Comparison of ENCODE assay signal across 1 cellular context in the genomic region with DNA sequence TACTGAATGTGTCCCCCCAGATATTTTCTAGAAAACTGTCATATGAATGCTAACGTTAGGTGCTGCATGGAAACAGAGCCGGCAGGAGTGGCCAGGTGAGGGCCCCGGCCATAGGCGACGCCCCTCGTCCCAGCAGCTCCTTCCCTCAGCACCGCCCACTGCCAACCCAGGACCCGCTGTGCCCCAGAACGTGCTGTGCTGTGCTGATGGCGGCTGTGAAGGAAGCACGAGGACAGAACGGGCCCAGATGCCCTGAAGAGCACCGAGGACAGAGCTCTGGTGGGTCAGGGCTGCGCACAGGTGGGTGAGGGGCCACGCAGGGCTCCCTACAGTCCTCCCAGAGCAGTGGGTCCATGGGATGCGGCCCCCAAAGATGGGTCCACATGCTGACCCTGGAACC.
TF ChIP-seq lines count a peak whose summit lies in the region.

No MANE protein-coding gene starts in this region.

TF ChIP-seq in H1, 55 proteins besides CTCF, POLR2A, EP300 and RAD21:
- TF ChIP-seq, protein P1, sequence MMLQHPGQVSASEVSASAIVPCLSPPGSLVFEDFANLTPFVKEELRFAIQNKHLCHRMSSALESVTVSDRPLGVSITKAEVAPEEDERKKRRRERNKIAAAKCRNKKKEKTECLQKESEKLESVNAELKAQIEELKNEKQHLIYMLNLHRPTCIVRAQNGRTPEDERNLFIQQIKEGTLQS (IDR thresholded peaks at IDR 0.05; ENCODE audit: insufficient read depth, low read depth, low read length), result no peak
- TF ChIP-seq SIRT6 (IDR thresholded peaks at IDR 0.05; ENCODE audit: low read length), result no peak
- TF ChIP-seq, protein P2, sequence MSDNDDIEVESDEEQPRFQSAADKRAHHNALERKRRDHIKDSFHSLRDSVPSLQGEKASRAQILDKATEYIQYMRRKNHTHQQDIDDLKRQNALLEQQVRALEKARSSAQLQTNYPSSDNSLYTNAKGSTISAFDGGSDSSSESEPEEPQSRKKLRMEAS (IDR thresholded peaks at IDR 0.05), result no peak
- TF ChIP-seq EGR1 (IDR thresholded peaks at IDR 0.05; ENCODE audit: borderline replicate concordance, low read depth, low read length), result no peak
- TF ChIP-seq KDM4A (IDR thresholded peaks at IDR 0.05; ENCODE audit: low read depth, low read length, severe bottlenecking), result no peak
- no peak for TF ChIP-seq CREB1 (IDR thresholded peaks at IDR 0.05)
- no peak for TF ChIP-seq CBX5 (IDR thresholded peaks at IDR 0.05; ENCODE audit: low read depth, low read length)
- TF ChIP-seq MAFK (IDR thresholded peaks at IDR 0.05; ENCODE audit: low read depth, low read length), result no peak
- TF ChIP-seq HDAC6 (IDR thresholded peaks at IDR 0.05; ENCODE audit: low read depth, low read length), result no peak
- TF ChIP-seq SP4 (IDR thresholded peaks at IDR 0.05; ENCODE audit: low read length), result no peak
- no peak for TF ChIP-seq NANOG (IDR thresholded peaks at IDR 0.05; ENCODE audit: insufficient read depth, low read depth, low read length, poor library complexity, severe bottlenecking)
- TF ChIP-seq, protein P3, sequence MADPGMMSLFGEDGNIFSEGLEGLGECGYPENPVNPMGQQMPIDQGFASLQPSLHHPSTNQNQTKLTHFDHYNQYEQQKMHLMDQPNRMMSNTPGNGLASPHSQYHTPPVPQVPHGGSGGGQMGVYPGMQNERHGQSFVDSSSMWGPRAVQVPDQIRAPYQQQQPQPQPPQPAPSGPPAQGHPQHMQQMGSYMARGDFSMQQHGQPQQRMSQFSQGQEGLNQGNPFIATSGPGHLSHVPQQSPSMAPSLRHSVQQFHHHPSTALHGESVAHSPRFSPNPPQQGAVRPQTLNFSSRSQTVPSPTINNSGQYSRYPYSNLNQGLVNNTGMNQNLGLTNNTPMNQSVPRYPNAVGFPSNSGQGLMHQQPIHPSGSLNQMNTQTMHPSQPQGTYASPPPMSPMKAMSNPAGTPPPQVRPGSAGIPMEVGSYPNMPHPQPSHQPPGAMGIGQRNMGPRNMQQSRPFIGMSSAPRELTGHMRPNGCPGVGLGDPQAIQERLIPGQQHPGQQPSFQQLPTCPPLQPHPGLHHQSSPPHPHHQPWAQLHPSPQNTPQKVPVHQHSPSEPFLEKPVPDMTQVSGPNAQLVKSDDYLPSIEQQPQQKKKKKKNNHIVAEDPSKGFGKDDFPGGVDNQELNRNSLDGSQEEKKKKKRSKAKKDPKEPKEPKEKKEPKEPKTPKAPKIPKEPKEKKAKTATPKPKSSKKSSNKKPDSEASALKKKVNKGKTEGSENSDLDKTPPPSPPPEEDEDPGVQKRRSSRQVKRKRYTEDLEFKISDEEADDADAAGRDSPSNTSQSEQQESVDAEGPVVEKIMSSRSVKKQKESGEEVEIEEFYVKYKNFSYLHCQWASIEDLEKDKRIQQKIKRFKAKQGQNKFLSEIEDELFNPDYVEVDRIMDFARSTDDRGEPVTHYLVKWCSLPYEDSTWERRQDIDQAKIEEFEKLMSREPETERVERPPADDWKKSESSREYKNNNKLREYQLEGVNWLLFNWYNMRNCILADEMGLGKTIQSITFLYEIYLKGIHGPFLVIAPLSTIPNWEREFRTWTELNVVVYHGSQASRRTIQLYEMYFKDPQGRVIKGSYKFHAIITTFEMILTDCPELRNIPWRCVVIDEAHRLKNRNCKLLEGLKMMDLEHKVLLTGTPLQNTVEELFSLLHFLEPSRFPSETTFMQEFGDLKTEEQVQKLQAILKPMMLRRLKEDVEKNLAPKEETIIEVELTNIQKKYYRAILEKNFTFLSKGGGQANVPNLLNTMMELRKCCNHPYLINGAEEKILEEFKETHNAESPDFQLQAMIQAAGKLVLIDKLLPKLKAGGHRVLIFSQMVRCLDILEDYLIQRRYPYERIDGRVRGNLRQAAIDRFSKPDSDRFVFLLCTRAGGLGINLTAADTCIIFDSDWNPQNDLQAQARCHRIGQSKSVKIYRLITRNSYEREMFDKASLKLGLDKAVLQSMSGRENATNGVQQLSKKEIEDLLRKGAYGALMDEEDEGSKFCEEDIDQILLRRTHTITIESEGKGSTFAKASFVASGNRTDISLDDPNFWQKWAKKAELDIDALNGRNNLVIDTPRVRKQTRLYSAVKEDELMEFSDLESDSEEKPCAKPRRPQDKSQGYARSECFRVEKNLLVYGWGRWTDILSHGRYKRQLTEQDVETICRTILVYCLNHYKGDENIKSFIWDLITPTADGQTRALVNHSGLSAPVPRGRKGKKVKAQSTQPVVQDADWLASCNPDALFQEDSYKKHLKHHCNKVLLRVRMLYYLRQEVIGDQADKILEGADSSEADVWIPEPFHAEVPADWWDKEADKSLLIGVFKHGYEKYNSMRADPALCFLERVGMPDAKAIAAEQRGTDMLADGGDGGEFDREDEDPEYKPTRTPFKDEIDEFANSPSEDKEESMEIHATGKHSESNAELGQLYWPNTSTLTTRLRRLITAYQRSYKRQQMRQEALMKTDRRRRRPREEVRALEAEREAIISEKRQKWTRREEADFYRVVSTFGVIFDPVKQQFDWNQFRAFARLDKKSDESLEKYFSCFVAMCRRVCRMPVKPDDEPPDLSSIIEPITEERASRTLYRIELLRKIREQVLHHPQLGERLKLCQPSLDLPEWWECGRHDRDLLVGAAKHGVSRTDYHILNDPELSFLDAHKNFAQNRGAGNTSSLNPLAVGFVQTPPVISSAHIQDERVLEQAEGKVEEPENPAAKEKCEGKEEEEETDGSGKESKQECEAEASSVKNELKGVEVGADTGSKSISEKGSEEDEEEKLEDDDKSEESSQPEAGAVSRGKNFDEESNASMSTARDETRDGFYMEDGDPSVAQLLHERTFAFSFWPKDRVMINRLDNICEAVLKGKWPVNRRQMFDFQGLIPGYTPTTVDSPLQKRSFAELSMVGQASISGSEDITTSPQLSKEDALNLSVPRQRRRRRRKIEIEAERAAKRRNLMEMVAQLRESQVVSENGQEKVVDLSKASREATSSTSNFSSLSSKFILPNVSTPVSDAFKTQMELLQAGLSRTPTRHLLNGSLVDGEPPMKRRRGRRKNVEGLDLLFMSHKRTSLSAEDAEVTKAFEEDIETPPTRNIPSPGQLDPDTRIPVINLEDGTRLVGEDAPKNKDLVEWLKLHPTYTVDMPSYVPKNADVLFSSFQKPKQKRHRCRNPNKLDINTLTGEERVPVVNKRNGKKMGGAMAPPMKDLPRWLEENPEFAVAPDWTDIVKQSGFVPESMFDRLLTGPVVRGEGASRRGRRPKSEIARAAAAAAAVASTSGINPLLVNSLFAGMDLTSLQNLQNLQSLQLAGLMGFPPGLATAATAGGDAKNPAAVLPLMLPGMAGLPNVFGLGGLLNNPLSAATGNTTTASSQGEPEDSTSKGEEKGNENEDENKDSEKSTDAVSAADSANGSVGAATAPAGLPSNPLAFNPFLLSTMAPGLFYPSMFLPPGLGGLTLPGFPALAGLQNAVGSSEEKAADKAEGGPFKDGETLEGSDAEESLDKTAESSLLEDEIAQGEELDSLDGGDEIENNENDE (IDR thresholded peaks at IDR 0.05; ENCODE audit: insufficient replicate concordance, low read length), result no peak
- TF ChIP-seq SP2 (IDR thresholded peaks at IDR 0.05; ENCODE audit: low read length), result no peak
- TF ChIP-seq TBP (IDR thresholded peaks at IDR 0.05; ENCODE audit: low read depth, low read length), result no peak
- no peak for TF ChIP-seq KDM1A (IDR thresholded peaks at IDR 0.05; ENCODE audit: borderline replicate concordance, low read length)
- TF ChIP-seq SRF (IDR thresholded peaks at IDR 0.05; ENCODE audit: low read depth, low read length), result no peak
- TF ChIP-seq TAF7 (optimal IDR thresholded peaks at IDR 0.05; ENCODE audit: borderline replicate concordance, low read depth, low read length), result no peak
- no peak for TF ChIP-seq RNF2 (IDR thresholded peaks at IDR 0.05; ENCODE audit: borderline replicate concordance, low read depth, low read length, missing control alignments, poor library complexity, severe bottlenecking)
